12 cellular contexts compared by ENCODE assay signal in genomic region chr17:47703191-47703591, GRCh38. TPM values are rescaled to one million over a fixed set of nuclear protein-coding genes. Genes with fewer than 3 reads are reported as not detected.
DNase-seq lines count a peak whose midpoint lies in the region; ATAC-seq and TF ChIP-seq lines count a peak whose summit lies in the region.
"Had no signal": no experiment of that assay in that cellular context is flagged by ENCODE, and none has a peak within 500 bp of the region (broad histone marks: within the 10 kb centered on the region; RNA-seq: fewer than 3 reads in every experiment).

No MANE protein-coding gene starts in this region.

- POLR2A ChIA-PET in activated CD8-positive, alpha-beta T cell treated with anti-CD3 and anti-CD28 coated beads, Interleukin-2, amount 10 ng/mL, durations not matched to agents 7 days and 5 days (lab: Charles Lee) = interaction anchor here (0.7 to 4.4 kb wide), 3 partner anchors 10 to 109 kb away, joined by 3 to 34 read pairs (median 3); partner anchors contain the start of gene TBX21

- H3K27me3 Mint-ChIP-seq in activated CD8-positive, alpha-beta T cell treated with anti-CD3 and anti-CD28 coated beads, Interleukin-2, amount 10 ng/mL, durations not matched to agents 7 days and 5 days (ENCODE audit: low read depth) = no peaks in the 10 kb centered on the region
- no peaks in the 10 kb centered on the region for H3K27me3 Mint-ChIP-seq in stimulated activated naive CD8-positive, alpha-beta T cell treated with anti-CD3 and anti-CD28 coated beads, Interleukin-15, amount 100 ng/mL, for 72 hours

- peaks cover 5 to 54% (median 30%) of the 10 kb centered on the region in 9 donors for H3K4me1 ChIP-seq in heart right ventricle

- peaks cover 88% of the 10 kb centered on the region for H3K4me1 Mint-ChIP-seq in activated CD8-positive, alpha-beta T cell treated with anti-CD3 and anti-CD28 coated beads, Interleukin-2, amount 10 ng/mL, durations not matched to agents 7 days and 5 days (ENCODE audit: low read depth)
- H3K4me1 Mint-ChIP-seq in stimulated activated naive CD8-positive, alpha-beta T cell treated with anti-CD3 and anti-CD28 coated beads, Interleukin-15, amount 100 ng/mL, for 72 hours = peaks cover 92% of the 10 kb centered on the region

- DNase-seq in Right ventricle myocardium inferior (ENCODE audit: missing footprints) = peak; percentile 77
- no peak for DNase-seq in heart right ventricle
- DNase-seq in activated CD8-positive, alpha-beta T cell treated with anti-CD3 and anti-CD28 coated beads, Interleukin-2, amount 10 ng/mL, durations not matched to agents 7 days and 5 days = peak; percentile 74
- peak; percentile 64 for DNase-seq in left kidney (ENCODE audit: low read depth, low spot score)
- peak; percentile 56 to 80 for DNase-seq in stimulated activated naive CD8-positive, alpha-beta T cell treated with anti-CD3 and anti-CD28 coated beads, Interleukin-15, amount 100 ng/mL, for 72 hours
- no peak for DNase-seq in SK-N-DZ (ENCODE audit: low spot score)
- DNase-seq: GM23248 had no signal

- peak overlapping the region; percentile 61 for H3K4me3 Mint-ChIP-seq in activated CD8-positive, alpha-beta T cell treated with anti-CD3 and anti-CD28 coated beads, Interleukin-2, amount 10 ng/mL, durations not matched to agents 7 days and 5 days
- peak overlapping the region; percentile 79 to 90 for H3K4me3 Mint-ChIP-seq in stimulated activated naive CD8-positive, alpha-beta T cell treated with anti-CD3 and anti-CD28 coated beads, Interleukin-15, amount 100 ng/mL, for 72 hours

- H3K27me3 ChIP-seq in heart right ventricle = no peaks in the 10 kb centered on the region
- H3K27me3 ChIP-seq: vagina had no signal

- intact Hi-C loops in Right ventricle myocardium inferior (cut with DNase I) (no loop called here), heart right ventricle (cut with DNase I) (loop anchor here in 2 of 10 donors (10.0 kb wide), 1 partner anchor 92 kb away; no protein-coding TSS in a partner anchor)

- TF ChIP-seq CTCF in heart right ventricle (IDR thresholded peaks at IDR 0.05) = no peak

- H3K27ac ChIP-seq in heart right ventricle = peak overlapping the region in 1 of 10 donors; percentile 67
- H3K27ac ChIP-seq: GM23248, vagina had no signal

- 76 to 83% methylated on average over 15 of the region's 15 CpGs for WGBS in heart right ventricle, 2 donors

- peaks cover 0 to 73% (median 9%) of the 10 kb centered on the region in 9 donors for H3K36me3 ChIP-seq in heart right ventricle

- peak overlapping the region; percentile 92 for H3K27ac Mint-ChIP-seq in activated CD8-positive, alpha-beta T cell treated with anti-CD3 and anti-CD28 coated beads, Interleukin-2, amount 10 ng/mL, durations not matched to agents 7 days and 5 days
- H3K27ac Mint-ChIP-seq in stimulated activated naive CD8-positive, alpha-beta T cell treated with anti-CD3 and anti-CD28 coated beads, Interleukin-15, amount 100 ng/mL, for 72 hours = peak overlapping the region; percentile 91 to 94

- no peak overlapping the region for H3K4me3 ChIP-seq in heart right ventricle
- H3K4me3 ChIP-seq: GM23248, vagina had no signal

- CTCF ChIA-PET in activated CD8-positive, alpha-beta T cell treated with anti-CD3 and anti-CD28 coated beads, Interleukin-2, amount 10 ng/mL, durations not matched to agents 7 days and 5 days (lab: Charles Lee) = interaction anchor here (1.9 to 12.8 kb wide), 2 partner anchors 16 to 32 kb away, joined by 14 to 474 read pairs; partner anchors contain the start of gene TBX21

- H3K9me3 Mint-ChIP-seq in activated CD8-positive, alpha-beta T cell treated with anti-CD3 and anti-CD28 coated beads, Interleukin-2, amount 10 ng/mL, durations not matched to agents 7 days and 5 days (ENCODE audit: insufficient read depth) = no peaks in the 10 kb centered on the region
- no peaks in the 10 kb centered on the region for H3K9me3 Mint-ChIP-seq in stimulated activated naive CD8-positive, alpha-beta T cell treated with anti-CD3 and anti-CD28 coated beads, Interleukin-15, amount 100 ng/mL, for 72 hours

- ATAC-seq in Right ventricle myocardium inferior (no peak), heart right ventricle (no peak), GM18907 (IDR thresholded peaks at IDR 0.05; ENCODE audit: unreplicated experiment) (no peak), HG03439 (IDR thresholded peaks at IDR 0.05; ENCODE audit: unreplicated experiment) (no peak)
- peak; percentile 40 for ATAC-seq in activated CD8-positive, alpha-beta T cell treated with anti-CD3 and anti-CD28 coated beads, Interleukin-2, amount 10 ng/mL, durations not matched to agents 7 days and 5 days
- ATAC-seq in stimulated activated naive CD8-positive, alpha-beta T cell treated with anti-CD3 and anti-CD28 coated beads, Interleukin-15, amount 100 ng/mL, for 72 hours = peak; percentile 52
- ATAC-seq: SK-N-SH treated with all-trans-retinoic acid at 6 μM for 48 hours had no signal

- H3K9me3 ChIP-seq in heart right ventricle = no peaks in the 10 kb centered on the region
- H3K9me3 ChIP-seq: vagina had no signal

- H3K36me3 Mint-ChIP-seq in activated CD8-positive, alpha-beta T cell treated with anti-CD3 and anti-CD28 coated beads, Interleukin-2, amount 10 ng/mL, durations not matched to agents 7 days and 5 days (ENCODE audit: low read depth) = no peaks in the 10 kb centered on the region

RNA-seq across cellular contexts. Expression of gene TBKBP1, which starts 9.2 kb away (rescaled TPM):
- 14.2 TPM for total RNA-seq in Right ventricle myocardium inferior
- 10 to 100 TPM in 9 of 10 donors, 1 to 10 TPM in 1; 8.4 to 19.9 (median 12.6) TPM for total RNA-seq in heart right ventricle
- 10 to 100 TPM in 1 of 2 donors, 1 to 10 TPM in 1; 9.9 to 27.9 TPM for polyA plus RNA-seq in heart right ventricle
- 1 to 10 TPM; 2.4 to 3.7 TPM for total RNA-seq in activated CD8-positive, alpha-beta T cell treated with anti-CD3 and anti-CD28 coated beads, Interleukin-2, amount 10 ng/mL, durations not matched to agents 7 days and 5 days
- 18.5 and 42.6 TPM in 2 replicates for polyA plus RNA-seq in SK-N-DZ (2014; cell fraction: cytosol; rRNA removed)
- 70.4 and 79.3 TPM in 2 replicates for polyA plus RNA-seq in SK-N-DZ (2014; cell fraction: nucleus; rRNA removed)

RNA-seq across cellular contexts. Expression of gene TBX21, which starts 29.8 kb away (rescaled TPM):
- total RNA-seq in Right ventricle myocardium inferior (0.27 TPM), heart right ventricle (1 to 10 TPM in 1 of 10 donors, under 1 TPM in 5, not detected in 4; 0.11 to 2.0 (median 0.29) TPM)
- polyA plus RNA-seq in heart right ventricle = under 1 TPM; 0.07 to 0.15 TPM
- 10 to 100 TPM; 27.4 to 27.5 TPM for total RNA-seq in activated CD8-positive, alpha-beta T cell treated with anti-CD3 and anti-CD28 coated beads, Interleukin-2, amount 10 ng/mL, durations not matched to agents 7 days and 5 days
- not detected in 2 replicates for polyA plus RNA-seq in SK-N-DZ (2014; cell fraction: cytosol; rRNA removed)
- not detected in 2 replicates for polyA plus RNA-seq in SK-N-DZ (2014; cell fraction: nucleus; rRNA removed)
- total RNA-seq: GM23248, lung microvascular endothelial cell had no signal
- polyA plus RNA-seq: GM23248 had no signal

RNA-seq across cellular contexts. Expression of gene KPNB1, which starts 53.5 kb away (rescaled TPM):
- total RNA-seq in Right ventricle myocardium inferior = 166 TPM
- total RNA-seq in heart right ventricle = 100 to 1,000 TPM; 167 to 236 (median 190) TPM
- 10 to 100 TPM; 30.6 to 66.4 TPM for polyA plus RNA-seq in heart right ventricle
- 100 to 1,000 TPM; 413 to 427 TPM for total RNA-seq in activated CD8-positive, alpha-beta T cell treated with anti-CD3 and anti-CD28 coated beads, Interleukin-2, amount 10 ng/mL, durations not matched to agents 7 days and 5 days
- 283 and 411 TPM in 2 replicates for polyA plus RNA-seq in SK-N-DZ (2014; cell fraction: cytosol; rRNA removed)
- polyA plus RNA-seq in SK-N-DZ (2014; cell fraction: nucleus; rRNA removed) = 203 and 285 TPM in 2 replicates

Comparison
In these comparisons a context has a peak if more than half of its experiments do, and no peak if none do; other contexts are left out.
1. DNase-seq: peak in Right ventricle myocardium inferior (single experiment), activated CD8-positive, alpha-beta T cell treated with anti-CD3 and anti-CD28 coated beads, Interleukin-2, amount 10 ng/mL, durations not matched to agents 7 days and 5 days (single experiment), left kidney (single experiment) and stimulated activated naive CD8-positive, alpha-beta T cell treated with anti-CD3 and anti-CD28 coated beads, Interleukin-15, amount 100 ng/mL, for 72 hours (2 of 2); none in heart right ventricle (0 of 2) and SK-N-DZ (single experiment).
2. ATAC-seq: peak in activated CD8-positive, alpha-beta T cell treated with anti-CD3 and anti-CD28 coated beads, Interleukin-2, amount 10 ng/mL, durations not matched to agents 7 days and 5 days (single experiment) and stimulated activated naive CD8-positive, alpha-beta T cell treated with anti-CD3 and anti-CD28 coated beads, Interleukin-15, amount 100 ng/mL, for 72 hours (single experiment); none in Right ventricle myocardium inferior (single experiment), heart right ventricle (0 of 8), GM18907 (single experiment) and HG03439 (single experiment).
3. RNA of gene TBX21, which starts 29.8 kb away (total RNA-seq): 27.4 to 27.5 TPM in activated CD8-positive, alpha-beta T cell treated with anti-CD3 and anti-CD28 coated beads, Interleukin-2, amount 10 ng/mL, durations not matched to agents 7 days and 5 days; 0.27 TPM in Right ventricle myocardium inferior (single experiment) and 0.11 to 2.0 TPM in heart right ventricle; every median in the first group is over 4 times any median in the second.